Comparison of ENCODE assay signal across 22 cellular contexts in genomic region chr3:128452678-128453275, GRCh38. TPM values are rescaled to one million over a fixed set of nuclear protein-coding genes. Genes with fewer than 3 reads are reported as not detected.
"Had no signal": no experiment of that assay in that cellular context is flagged by ENCODE, and none has a peak within 500 bp of the region (broad histone marks: within the 10 kb centered on the region; RNA-seq: fewer than 3 reads in every experiment).

No MANE protein-coding gene starts in this region.

- H3K4me2 ChIP-seq: SK-N-SH had no signal

- DNase-seq: IMR-90, Karpas-422, MM.1S, NCI-H1092 treated with DMSO at 0.1 percent for 48 hours, NCI-H1436, NCI-H187, NCI-H2029, NCI-H2081 treated with DMSO at 0.1 percent for 48 hours, NCI-H2171, NCI-H226, NCI-H446, NCI-H510A, NCI-H526 treated with DMSO at 0.1 percent for 48 hours, NCI-H774, RPMI8226, SHP77, SK-N-SH, SW 1271 had no signal

- H3K9ac ChIP-seq: SK-N-SH had no signal

- ATAC-seq: HepG2 had no signal

- H3K9me3 ChIP-seq: SK-N-SH had no signal

RNA-seq across cellular contexts. Expression of gene DNAJB8, which starts 13.9 kb away (rescaled TPM):
- total RNA-seq: HepG2, HT1080, IMR-90, M059J, SK-MEL-5 had no signal
